In the genomic region with DNA sequence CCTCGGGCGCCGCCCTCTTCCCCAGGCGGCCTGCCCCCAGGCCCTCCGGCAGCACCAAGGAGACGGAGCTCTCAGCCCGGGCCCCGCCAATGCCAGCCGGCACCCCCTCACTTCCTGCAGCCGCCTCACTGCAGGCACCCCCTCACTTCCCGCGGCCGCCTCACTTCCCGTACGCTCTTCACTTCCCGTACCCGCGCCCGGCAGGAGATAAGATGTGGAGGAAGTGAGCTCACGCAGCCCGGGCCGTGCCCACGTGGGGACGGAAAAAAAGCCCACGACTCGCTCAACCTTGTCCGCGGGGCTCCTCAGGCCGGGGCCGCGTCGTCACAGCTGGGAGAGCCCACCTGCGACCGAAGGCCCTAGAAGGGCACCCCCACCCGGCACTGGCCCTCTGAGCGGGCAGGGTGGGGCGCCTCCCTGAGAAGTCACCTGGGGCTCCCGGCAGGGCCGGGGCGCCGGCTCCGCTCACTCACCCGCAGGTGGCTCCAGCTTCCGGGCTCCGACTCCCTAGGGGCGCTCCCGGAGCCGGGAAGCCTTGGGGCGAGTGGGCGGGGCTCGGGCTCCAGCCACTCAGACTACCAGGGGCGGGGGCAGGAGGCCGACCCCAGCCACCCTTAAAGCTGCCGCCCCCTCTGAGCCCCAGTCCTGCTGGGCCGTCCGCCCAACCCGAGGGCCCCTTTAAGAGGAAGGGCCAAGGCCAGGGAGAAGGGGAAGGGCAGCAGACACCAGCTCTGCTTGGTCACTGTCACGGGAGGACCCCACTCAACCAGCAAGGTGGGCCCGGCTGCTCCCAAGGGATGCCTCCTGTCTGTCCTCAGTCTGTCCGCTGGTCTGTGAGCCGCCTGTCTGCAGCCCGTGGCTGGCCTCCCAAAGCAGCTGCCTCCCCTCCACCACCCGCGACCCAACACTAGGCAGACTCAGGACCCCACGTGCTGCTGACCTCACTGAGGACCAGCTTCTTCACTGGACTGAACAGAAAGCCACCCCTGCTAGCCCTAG, we compare ENCODE assay signal across 8 cellular contexts. TPM values are rescaled to one million over a fixed set of nuclear protein-coding genes. Genes with fewer than 3 reads are reported as not detected.
DNase-seq lines count a peak whose midpoint lies in the region; ATAC-seq and TF ChIP-seq lines count a peak whose summit lies in the region.

No MANE protein-coding gene starts in this region.

- H3K79me2 ChIP-seq in neural cell (replicated peaks; ENCODE audit: insufficient read depth, low read length): no peaks in the 10 kb centered on the region

- peaks cover 42% of the 10 kb centered on the region for H3K4me1 Mint-ChIP-seq in stimulated activated naive CD8-positive, alpha-beta T cell treated with anti-CD3 and anti-CD28 coated beads, Interleukin-15, Interleukin-2, amounts not matched to agents 100 ng/mL and 50 ng/mL, for 24 hours (ENCODE audit: low read depth)

- H3K36me3 ChIP-seq in BE2C: no peaks in the 10 kb centered on the region
- H3K36me3 ChIP-seq in neural cell (ENCODE audit: insufficient read depth, low read length): no peaks in the 10 kb centered on the region

- no peaks in the 10 kb centered on the region for H3F3A ChIP-seq in neural cell (ENCODE audit: insufficient read depth, low read length, poor library complexity, severe bottlenecking)

- H4K20me1 ChIP-seq in neural cell (ENCODE audit: insufficient read depth): no peaks in the 10 kb centered on the region

- peak overlapping the region; percentile 37 for H3K27ac ChIP-seq in neural cell (ENCODE audit: low read length)

- no peak for TF ChIP-seq EP300 in neural cell (conservative IDR thresholded peaks at IDR 0.05; ENCODE audit: poor library complexity, severe bottlenecking)

- peak overlapping the region; percentile 62 for H3K9ac ChIP-seq in neural cell (ENCODE audit: low read length)

- ATAC-seq in GM19324 (IDR thresholded peaks at IDR 0.05; ENCODE audit: low FRiP score, unreplicated experiment): peak; percentile 48

- no peak for TF ChIP-seq RAD21 in neural cell (conservative IDR thresholded peaks at IDR 0.05)

- H3K27me3 Mint-ChIP-seq in stimulated activated naive CD8-positive, alpha-beta T cell treated with anti-CD3 and anti-CD28 coated beads, Interleukin-15, Interleukin-2, amounts not matched to agents 100 ng/mL and 50 ng/mL, for 24 hours: no peaks in the 10 kb centered on the region

- H3K36me3 Mint-ChIP-seq in stimulated activated naive CD8-positive, alpha-beta T cell treated with anti-CD3 and anti-CD28 coated beads, Interleukin-15, Interleukin-2, amounts not matched to agents 100 ng/mL and 50 ng/mL, for 24 hours (ENCODE audit: low read depth): peaks cover 15% of the 10 kb centered on the region

- H3K4me3 ChIP-seq in BE2C (ENCODE audit: low read depth, low read length) (peak overlapping the region; percentile 86), neural cell (ENCODE audit: low read length) (peak overlapping the region; percentile 66)

- no peak overlapping the region for H3K4me2 ChIP-seq in neural cell (ENCODE audit: low read length)

- no peaks in the 10 kb centered on the region for H3K9me2 ChIP-seq in neural cell (ENCODE audit: insufficient read depth, low read length)

- DNase-seq in BE2C (peak; percentile 95), HUDEP-2 (lab: John Stamatoyannopoulos, UW; ENCODE audit: unreplicated experiment in 76 of 76) (peak in 71 of 76 experiments; percentile 20 to 81 (median 65)), fibroblast of the conjunctiva (ENCODE audit: low read depth) (peak; percentile 56)
- peak; percentile 79 for DNase-seq in activated effector memory CD4-positive, alpha-beta T cell treated with Interleukin-2 at 50 U/mL for 16 hours

- H2AFZ ChIP-seq in neural cell (ENCODE audit: low read depth, low read length): no peak overlapping the region

- peaks cover 27% of the 10 kb centered on the region for H3K4me1 ChIP-seq in BE2C

- peak overlapping the region; percentile 85 for H3K4me3 Mint-ChIP-seq in stimulated activated naive CD8-positive, alpha-beta T cell treated with anti-CD3 and anti-CD28 coated beads, Interleukin-15, Interleukin-2, amounts not matched to agents 100 ng/mL and 50 ng/mL, for 24 hours

- TF ChIP-seq POLR2A in Raji (IDR thresholded peaks at IDR 0.05; ENCODE audit: insufficient read depth, low read depth, low read length): peak; percentile 50

- TF ChIP-seq CTCF in BE2C (IDR thresholded peaks at IDR 0.05; ENCODE audit: low read depth, low read length): no peak
- no peak for TF ChIP-seq CTCF in neural cell (IDR thresholded peaks at IDR 0.05; ENCODE audit: poor library complexity, severe bottlenecking)

- no peaks in the 10 kb centered on the region for H3K9me3 Mint-ChIP-seq in stimulated activated naive CD8-positive, alpha-beta T cell treated with anti-CD3 and anti-CD28 coated beads, Interleukin-15, Interleukin-2, amounts not matched to agents 100 ng/mL and 50 ng/mL, for 24 hours

- H3K9me3 ChIP-seq in BE2C (no peaks in the 10 kb centered on the region), neural cell (ENCODE audit: low read length) (no peaks in the 10 kb centered on the region)

- H3K27me3 ChIP-seq in BE2C (no peaks in the 10 kb centered on the region), neural cell (ENCODE audit: insufficient read depth, low read depth, low read length) (no peaks in the 10 kb centered on the region)

- peak overlapping the region; percentile 93 for H3K27ac Mint-ChIP-seq in stimulated activated naive CD8-positive, alpha-beta T cell treated with anti-CD3 and anti-CD28 coated beads, Interleukin-15, Interleukin-2, amounts not matched to agents 100 ng/mL and 50 ng/mL, for 24 hours

TF ChIP-seq in neural cell, 6 proteins besides CTCF, POLR2A, EP300 and RAD21:
- TF ChIP-seq SMC3 (conservative IDR thresholded peaks at IDR 0.05; ENCODE audit: poor library complexity) (no peak), POLR2AphosphoS5 (IDR thresholded peaks at IDR 0.05) (peak; percentile 49), EZH2 (IDR thresholded peaks at IDR 0.05; ENCODE audit: borderline replicate concordance, insufficient read depth, low read length, poor library complexity, severe bottlenecking) (no peak), MXI1 (conservative IDR thresholded peaks at IDR 0.05; ENCODE audit: poor library complexity, severe bottlenecking) (peak; percentile 80), TAF1 (IDR thresholded peaks at IDR 0.05; ENCODE audit: low read depth) (no peak)
- TF ChIP-seq, protein P1, sequence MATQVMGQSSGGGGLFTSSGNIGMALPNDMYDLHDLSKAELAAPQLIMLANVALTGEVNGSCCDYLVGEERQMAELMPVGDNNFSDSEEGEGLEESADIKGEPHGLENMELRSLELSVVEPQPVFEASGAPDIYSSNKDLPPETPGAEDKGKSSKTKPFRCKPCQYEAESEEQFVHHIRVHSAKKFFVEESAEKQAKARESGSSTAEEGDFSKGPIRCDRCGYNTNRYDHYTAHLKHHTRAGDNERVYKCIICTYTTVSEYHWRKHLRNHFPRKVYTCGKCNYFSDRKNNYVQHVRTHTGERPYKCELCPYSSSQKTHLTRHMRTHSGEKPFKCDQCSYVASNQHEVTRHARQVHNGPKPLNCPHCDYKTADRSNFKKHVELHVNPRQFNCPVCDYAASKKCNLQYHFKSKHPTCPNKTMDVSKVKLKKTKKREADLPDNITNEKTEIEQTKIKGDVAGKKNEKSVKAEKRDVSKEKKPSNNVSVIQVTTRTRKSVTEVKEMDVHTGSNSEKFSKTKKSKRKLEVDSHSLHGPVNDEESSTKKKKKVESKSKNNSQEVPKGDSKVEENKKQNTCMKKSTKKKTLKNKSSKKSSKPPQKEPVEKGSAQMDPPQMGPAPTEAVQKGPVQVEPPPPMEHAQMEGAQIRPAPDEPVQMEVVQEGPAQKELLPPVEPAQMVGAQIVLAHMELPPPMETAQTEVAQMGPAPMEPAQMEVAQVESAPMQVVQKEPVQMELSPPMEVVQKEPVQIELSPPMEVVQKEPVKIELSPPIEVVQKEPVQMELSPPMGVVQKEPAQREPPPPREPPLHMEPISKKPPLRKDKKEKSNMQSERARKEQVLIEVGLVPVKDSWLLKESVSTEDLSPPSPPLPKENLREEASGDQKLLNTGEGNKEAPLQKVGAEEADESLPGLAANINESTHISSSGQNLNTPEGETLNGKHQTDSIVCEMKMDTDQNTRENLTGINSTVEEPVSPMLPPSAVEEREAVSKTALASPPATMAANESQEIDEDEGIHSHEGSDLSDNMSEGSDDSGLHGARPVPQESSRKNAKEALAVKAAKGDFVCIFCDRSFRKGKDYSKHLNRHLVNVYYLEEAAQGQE (IDR thresholded peaks at IDR 0.05; ENCODE audit: borderline replicate concordance): peak; percentile 31

RNA-seq across cellular contexts. Expression of a gene that starts 31.4 kb away (rescaled TPM):
- 107 TPM for polyA plus RNA-seq in BE2C (2012; ENCODE audit: insufficient read depth, insufficient read length, low read depth)
- polyA plus RNA-seq in neural cell: 50.9 and 62.3 TPM in 2 replicates
- polyA minus RNA-seq in neural cell: 36.3 and 39.9 TPM in 2 replicates

Comparison
In these comparisons a context has a peak if more than half of its experiments do, and no peak if none do; other contexts are left out.
1. Peak in every context shown above with its lines: DNase-seq, ATAC-seq, H3K4me3 ChIP-seq and H3K27ac ChIP-seq.